Comparison of ENCODE assay signal across 19 cellular contexts in the genomic region with DNA sequence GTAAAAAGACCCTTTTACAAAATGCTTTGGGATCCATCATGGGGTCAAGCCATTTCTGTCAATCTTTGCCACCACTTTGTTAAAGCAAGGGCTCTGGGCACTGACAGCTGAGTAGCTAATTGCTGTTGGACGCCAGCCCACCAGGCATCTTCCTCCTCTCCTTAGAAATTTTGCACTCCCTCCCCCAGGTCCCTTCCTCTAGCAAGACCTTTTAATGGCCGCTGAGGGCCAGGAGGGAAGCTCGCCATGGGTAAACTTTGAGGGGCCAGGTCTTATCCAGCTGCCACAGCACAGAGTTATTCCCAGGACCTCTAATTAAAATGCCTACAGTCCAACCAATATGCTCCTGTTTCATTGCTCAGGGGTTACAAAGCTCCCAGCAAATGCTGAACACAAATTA. TPM values are rescaled to one million over a fixed set of nuclear protein-coding genes. Genes with fewer than 3 reads are reported as not detected.
A peak's percentile ranks its signal among the peaks of the same experiment; 100 is the strongest.
DNase-seq lines count a peak whose midpoint lies in the region; ATAC-seq and TF ChIP-seq lines count a peak whose summit lies in the region.
"Had no signal": no experiment of that assay in that cellular context is flagged by ENCODE, and none has a peak within 500 bp of the region (broad histone marks: within the 10 kb centered on the region; RNA-seq: fewer than 3 reads in every experiment).

No MANE protein-coding gene starts in this region.

- no peak overlapping the region for H2BK15ac ChIP-seq in neuronal stem cell (ENCODE audit: low read length)

- H3K27me3 Mint-ChIP-seq in CD8-positive, alpha-beta T cell (ENCODE audit: low read depth) = no peaks in the 10 kb centered on the region

- H2BK5ac ChIP-seq in neuronal stem cell (ENCODE audit: low read length) = no peak overlapping the region

- no peak overlapping the region for H3K14ac ChIP-seq in neuronal stem cell (ENCODE audit: low read length)

- no peak for TF ChIP-seq CTCF in CD8-positive, alpha-beta T cell (IDR thresholded peaks at IDR 0.05)
- no peak for TF ChIP-seq CTCF in GM10266 (IDR thresholded peaks at IDR 0.05; ENCODE audit: control insufficient read depth, insufficient read depth, low read depth, missing control alignments)

- H3K4me1 Mint-ChIP-seq in CD8-positive, alpha-beta T cell (ENCODE audit: low read depth) = peaks cover 80% of the 10 kb centered on the region

- H4K8ac ChIP-seq in neuronal stem cell (ENCODE audit: low read depth, low read length) = no peak overlapping the region

- no peak overlapping the region for H3K4ac ChIP-seq in neuronal stem cell (ENCODE audit: low read length)

- no peak overlapping the region for H3K4me2 ChIP-seq in neuronal stem cell (ENCODE audit: insufficient read depth, low read length, poor library complexity, severe bottlenecking)
- H3K4me2 ChIP-seq: KMS-11, PC-9 had no signal

- H3K23ac ChIP-seq in neuronal stem cell (ENCODE audit: low read depth, low read length, poor library complexity) = no peak overlapping the region

- no CpG with 5 or more reads among the region's 3 CpGs for WGBS in neuronal stem cell (ENCODE audit: extremely low coverage in 2 of 2, insufficient read length in 2 of 2, insufficient replicate concordance in 1 of 2), 2 donors

- ATAC-seq in CD8-positive, alpha-beta T cell = no peak
- no peak for ATAC-seq in HG02970 (IDR thresholded peaks at IDR 0.05; ENCODE audit: low FRiP score, unreplicated experiment)

- H3K18ac ChIP-seq in neuronal stem cell (ENCODE audit: low read length) = no peak overlapping the region

- H2AK5ac ChIP-seq in neuronal stem cell (ENCODE audit: low read depth, low read length) = no peak overlapping the region

- POLR2A ChIA-PET in CD8-positive, alpha-beta T cell (lab: Charles Lee) = interaction anchor here (0.8 to 2.4 kb wide), 4 partner anchors 11 to 16 kb away, joined by 3 to 6 read pairs (median 4); no protein-coding TSS in a partner anchor

- H3K27me3 ChIP-seq in CD8-positive, alpha-beta T cell (ENCODE audit: insufficient read depth, low read length) = no peaks in the 10 kb centered on the region
- H3K27me3 ChIP-seq in neuronal stem cell (ENCODE audit: control insufficient read depth in 3 of 3, insufficient read depth in 3 of 3, low read depth in 1 of 3, low read length in 3 of 3) = peaks cover 0 to 30% (median 0%) of the 10 kb centered on the region in 3 experiments
- H3K27me3 ChIP-seq: SJCRH30 had no signal

- peaks cover 36% of the 10 kb centered on the region for H3K4me1 ChIP-seq in CD8-positive, alpha-beta T cell (ENCODE audit: insufficient read depth, low read length)
- peaks cover 2 to 24% of the 10 kb centered on the region in 2 donors for H3K4me1 ChIP-seq in neuronal stem cell (ENCODE audit: control insufficient read depth in 2 of 2, insufficient read depth in 1 of 2, low read depth in 1 of 2, low read length in 2 of 2)
- H3K4me1 ChIP-seq: SJCRH30 had no signal

- H3K36me3 Mint-ChIP-seq in CD8-positive, alpha-beta T cell = peaks cover 46% of the 10 kb centered on the region

- no peaks in the 10 kb centered on the region for H3K9me3 Mint-ChIP-seq in CD8-positive, alpha-beta T cell
- H3K9me3 Mint-ChIP-seq: CD8-positive, alpha-beta memory T cell had no signal

- H3K27ac ChIP-seq in CD8-positive, alpha-beta T cell (ENCODE audit: low read depth, low read length) = no peak overlapping the region
- peak overlapping the region; percentile 86 for H3K27ac ChIP-seq in neuronal stem cell (replicated peaks; ENCODE audit: low read length)
- H3K27ac ChIP-seq: KMS-11, PC-9, SJCRH30 had no signal

- CTCF ChIA-PET in CD8-positive, alpha-beta T cell (lab: Charles Lee) = interaction anchor here (0.8 to 1.4 kb wide), 4 partner anchors 20 to 77 kb away, joined by 3 to 6 read pairs (median 4); no protein-coding TSS in a partner anchor

- H2AFZ ChIP-seq in neuronal stem cell (ENCODE audit: low read length) = no peak overlapping the region
- H2AFZ ChIP-seq: PC-9 had no signal

- H2BK120ac ChIP-seq in neuronal stem cell (ENCODE audit: low read depth, low read length) = no peak overlapping the region

- intact Hi-C loops in CD8-positive, alpha-beta T cell (cut with DNase I, micrococcal nuclease) = no loop called here

- H3K79me1 ChIP-seq in neuronal stem cell (ENCODE audit: low read depth, low read length) = no peaks in the 10 kb centered on the region

- no peak overlapping the region for H3K4me3 ChIP-seq in CD8-positive, alpha-beta T cell (ENCODE audit: low read depth, low read length)
- no peak overlapping the region for H3K4me3 ChIP-seq in neuronal stem cell (ENCODE audit: low read length in 2 of 2)
- H3K4me3 ChIP-seq: PC-9, SJCRH30 had no signal

- DNase-seq in NCI-H1105 treated with DMSO at 0.1 percent for 48 hours (lab: John Stamatoyannopoulos, UW) (peak; percentile 35), NCI-H1105 (lab: John Stamatoyannopoulos, UW) (no peak), ecto neural progenitor cell (ENCODE audit: low spot score) (peak; percentile 43), neuronal stem cell (ENCODE audit: low spot score) (no peak), NCI-H146 treated with DMSO at 0.1 percent for 48 hours (lab: John Stamatoyannopoulos, UW; ENCODE audit: unreplicated experiment) (no peak), GM10266 (ENCODE audit: extremely low spot score) (no peak)
- DNase-seq in CD8-positive, alpha-beta T cell = peak in 1 of 7 experiments; percentile 11
- DNase-seq: 8988T; CD8-positive, alpha-beta memory T cell; GOT3; NCI-H187; NCI-H446 treated with DMSO at 0.1 percent for 48 hours; NCI-H82; PC-9 had no signal

- H3K9ac ChIP-seq in neuronal stem cell (ENCODE audit: low read depth, low read length, poor library complexity) = no peak overlapping the region
- H3K9ac ChIP-seq: KMS-11 had no signal

- H3K27ac Mint-ChIP-seq in CD8-positive, alpha-beta T cell = peak overlapping the region; percentile 27

- no peaks in the 10 kb centered on the region for H3K36me3 ChIP-seq in CD8-positive, alpha-beta T cell (ENCODE audit: insufficient read depth, low read length)
- no peaks in the 10 kb centered on the region for H3K36me3 ChIP-seq in neuronal stem cell (replicated peaks in 1 of 2; ENCODE audit: control insufficient read depth in 2 of 2, insufficient read depth in 2 of 2, low read length in 2 of 2)
- H3K36me3 ChIP-seq: SJCRH30 had no signal

- no peak overlapping the region for H2BK12ac ChIP-seq in neuronal stem cell (ENCODE audit: low read length)

- no peak overlapping the region for H4K91ac ChIP-seq in neuronal stem cell (ENCODE audit: low read depth, low read length, poor library complexity)

- no peak overlapping the region for H3K4me3 Mint-ChIP-seq in CD8-positive, alpha-beta T cell

- H3K9me3 ChIP-seq in CD8-positive, alpha-beta T cell (ENCODE audit: low read length) = no peaks in the 10 kb centered on the region
- no peaks in the 10 kb centered on the region for H3K9me3 ChIP-seq in neuronal stem cell (replicated peaks in 1 of 2; ENCODE audit: control insufficient read depth in 2 of 2, insufficient read depth in 1 of 2, low read depth in 1 of 2, low read length in 2 of 2)
- H3K9me3 ChIP-seq: SJCRH30 had no signal

RNA-seq across cellular contexts. Expression of a gene that starts 16.9 kb away (rescaled TPM):
- 10 to 100 TPM; 34.7 to 36.7 TPM for total RNA-seq in CD8-positive, alpha-beta T cell
- polyA plus RNA-seq in neuronal stem cell (2013, experiment 1 of 2) = 0.07 TPM
- polyA plus RNA-seq in neuronal stem cell (2013, experiment 2 of 2) = 0.03 TPM
- total RNA-seq: M059J, PC-9, SJCRH30 had no signal
- polyA plus RNA-seq: BJ had no signal

Comparison
In these comparisons a context has a peak if more than half of its experiments do, and no peak if none do; other contexts are left out.
1. DNase-seq: peak in NCI-H1105 treated with DMSO at 0.1 percent for 48 hours (single experiment) and ecto neural progenitor cell (single experiment); none in NCI-H1105 (single experiment), neuronal stem cell (single experiment), NCI-H146 treated with DMSO at 0.1 percent for 48 hours (single experiment) and GM10266 (single experiment).